Comparison of ENCODE assay signal across 1 cellular context in genomic region chr2:170707821-170708795, GRCh38.
A peak's percentile ranks its signal among the peaks of the same experiment; 100 is the strongest.
TF ChIP-seq lines count a peak whose summit lies in the region.

No MANE protein-coding gene starts in this region.

TF ChIP-seq in endothelial cell of umbilical vein, 7 proteins besides CTCF, POLR2A, EP300 and RAD21:
- TF ChIP-seq EZH2 (IDR thresholded peaks at IDR 0.05; ENCODE audit: borderline replicate concordance, low read depth, low read length, severe bottlenecking) (peak; percentile 36), POLR2AphosphoS5 (IDR thresholded peaks at IDR 0.05; ENCODE audit: insufficient read depth, low read depth, low read length) (no peak), FOS (IDR thresholded peaks at IDR 0.05; ENCODE audit: borderline replicate concordance, insufficient read depth, low read length) (no peak), GATA2 (IDR thresholded peaks at IDR 0.05; ENCODE audit: insufficient read depth, insufficient read length, low read depth, low read length) (no peak), MYC (IDR thresholded peaks at IDR 0.05; ENCODE audit: low read depth, low read length) (no peak), JUN (IDR thresholded peaks at IDR 0.05; ENCODE audit: borderline replicate concordance, insufficient read depth, insufficient read length, low read depth) (no peak), MAX (IDR thresholded peaks at IDR 0.05; ENCODE audit: insufficient read depth, insufficient read length) (no peak)
